8 cellular contexts compared by ENCODE assay signal in the genomic region with DNA sequence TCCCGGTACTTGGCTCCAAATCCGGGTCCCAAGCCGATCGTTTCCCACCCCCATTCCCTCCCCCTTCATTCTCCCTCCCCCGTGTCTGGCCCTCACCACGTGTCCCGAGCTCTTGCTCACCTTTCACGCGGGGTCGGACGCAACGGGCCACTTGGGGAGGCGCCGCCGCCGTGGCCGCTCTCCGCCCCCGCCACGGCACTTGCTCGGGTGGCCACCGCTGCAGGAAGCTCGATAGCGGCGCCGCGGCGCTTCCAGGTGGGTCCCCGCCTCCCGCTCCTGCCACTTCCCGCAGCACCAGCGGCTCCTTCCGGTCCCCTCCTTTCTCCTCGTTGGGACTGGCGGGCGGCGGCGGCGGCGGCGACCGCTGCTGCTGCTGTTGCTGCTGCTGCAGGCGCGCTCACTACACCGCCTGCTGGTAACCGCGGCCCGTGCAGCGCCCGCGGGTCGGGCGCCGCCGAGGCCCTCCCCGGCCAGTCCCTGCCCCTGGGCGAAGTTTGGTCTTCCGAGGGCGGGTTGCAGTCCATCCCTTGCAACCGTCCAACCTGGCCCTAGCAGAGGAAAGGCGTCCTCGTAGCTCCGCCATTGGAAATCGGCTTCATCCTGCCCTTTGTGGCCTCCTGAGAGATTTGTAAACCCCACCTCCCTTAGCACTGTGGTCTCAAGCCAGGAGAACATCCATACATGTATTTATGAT.
DNase-seq lines count a peak whose midpoint lies in the region; ATAC-seq and TF ChIP-seq lines count a peak whose summit lies in the region.

No MANE protein-coding gene starts in this region.

- H3F3A ChIP-seq in OCI-LY1 (ENCODE audit: insufficient read depth, low read length), result no peaks in the 10 kb centered on the region

- H3K36me3 ChIP-seq in OCI-LY1 (ENCODE audit: insufficient read depth, low read length) (no peaks in the 10 kb centered on the region), mucosa of rectum (ENCODE audit: control insufficient read depth in 2 of 2, insufficient read depth in 2 of 2, low read length in 2 of 2) (no peaks in the 10 kb centered on the region)

- peak overlapping the region; percentile 80 for H3K4me3 ChIP-seq in OCI-LY1 (ENCODE audit: low read depth, low read length, poor library complexity, severe bottlenecking)
- H3K4me3 ChIP-seq in mucosa of rectum (ENCODE audit: low read length in 2 of 2), result peak overlapping the region; percentile 96 to 100

- H4K20me1 ChIP-seq in OCI-LY1 (ENCODE audit: insufficient read depth, low read length), result no peaks in the 10 kb centered on the region

- TF ChIP-seq CTCF in OCI-LY1 (IDR thresholded peaks at IDR 0.05; ENCODE audit: low read length), result peak; percentile 85

- ATAC-seq in GM21528 (IDR thresholded peaks at IDR 0.05; ENCODE audit: low FRiP score, unreplicated experiment), result peak; percentile 78

- H3K27ac ChIP-seq in OCI-LY1 (ENCODE audit: low read depth, low read length, poor library complexity, severe bottlenecking) (peak overlapping the region; percentile 80), epithelial cell of prostate (peak overlapping the region; percentile 88), mucosa of rectum (ENCODE audit: low read depth in 2 of 2, low read length in 2 of 2) (peak overlapping the region; percentile 93)

- H3K79me2 ChIP-seq in OCI-LY1 (ENCODE audit: insufficient read depth, low read length), result peaks cover 40% of the 10 kb centered on the region

- H2AFZ ChIP-seq in OCI-LY1 (ENCODE audit: low read length), result peak overlapping the region; percentile 52; the same call in 1 of the 2 replicates

- H3K4me2 ChIP-seq in OCI-LY1 (ENCODE audit: low read length), result peak overlapping the region; percentile 95

- H3K9me2 ChIP-seq in OCI-LY1 (ENCODE audit: low read depth, low read length), result no peaks in the 10 kb centered on the region

- peak overlapping the region; percentile 86 for H3K9ac ChIP-seq in OCI-LY1 (ENCODE audit: low read length)
- H3K9ac ChIP-seq in mucosa of rectum (ENCODE audit: low read depth in 1 of 2, low read length in 2 of 2), result peak overlapping the region; percentile 56 to 75

- DNase-seq in DMS153 (lab: John Stamatoyannopoulos, UW) (peak; percentile 81), HuH-7.5 (ENCODE audit: low spot score) (peak; percentile 76), activated T-cell treated with anti-CD3 and anti-CD28 coated beads for 24 hours (ENCODE audit: low read depth) (peak; percentile 88), epithelial cell of prostate (ENCODE audit: low read depth, low spot score) (peak; percentile 55)
- peak; percentile 71 to 84 for DNase-seq in stimulated activated CD8-positive, alpha-beta memory T cell treated with anti-CD3 and anti-CD28 coated beads, Interleukin-4, amount 100 ng/mL, for 4 hours (ENCODE audit: low read depth in 2 of 2, low spot score in 1 of 2)

- no peaks in the 10 kb centered on the region for H3K9me3 ChIP-seq in OCI-LY1 (ENCODE audit: low read length)
- H3K9me3 ChIP-seq in mucosa of rectum (ENCODE audit: control insufficient read depth in 2 of 2, low read length in 2 of 2), result no peaks in the 10 kb centered on the region

- H3K27me3 ChIP-seq in OCI-LY1 (ENCODE audit: insufficient read depth, low read length) (no peaks in the 10 kb centered on the region), mucosa of rectum (ENCODE audit: control insufficient read depth in 2 of 2, insufficient read depth in 2 of 2, low read length in 2 of 2) (no peaks in the 10 kb centered on the region)

- H3K4me1 ChIP-seq in OCI-LY1 (ENCODE audit: insufficient read depth, low read length, severe bottlenecking), result peaks cover 47% of the 10 kb centered on the region
- peaks cover 7 to 13% of the 10 kb centered on the region in 2 donors for H3K4me1 ChIP-seq in mucosa of rectum (ENCODE audit: control insufficient read depth in 2 of 2, insufficient read depth in 2 of 2, low read length in 2 of 2)

Comparison
In these comparisons a context has a peak if more than half of its experiments do, and no peak if none do; other contexts are left out.
1. Peak in every context shown above with its lines: DNase-seq, ATAC-seq, H3K4me3 ChIP-seq and H3K27ac ChIP-seq.